In the genomic region with DNA sequence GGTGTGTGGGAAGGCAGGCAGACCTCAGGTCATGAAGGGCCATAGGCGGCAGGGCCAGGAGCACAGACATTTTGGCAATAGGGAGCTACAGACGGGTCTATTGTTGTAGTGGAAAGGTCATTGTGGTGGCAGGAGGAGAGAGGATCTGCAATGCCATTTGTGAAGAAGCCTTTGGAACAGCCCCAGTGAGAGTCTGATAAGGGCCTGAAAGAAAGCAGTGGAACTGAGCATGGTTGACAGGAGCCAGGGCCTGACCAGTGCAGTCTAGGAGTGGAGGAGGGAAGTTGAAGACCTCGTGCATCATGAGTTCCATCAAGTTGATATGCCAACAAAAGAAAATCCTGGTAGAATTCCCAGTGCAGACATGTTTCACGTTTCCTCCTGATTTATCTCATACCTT, we compare ENCODE assay signal across 19 cellular contexts.
A peak's percentile ranks its signal among the peaks of the same experiment; 100 is the strongest.
DNase-seq lines count a peak whose midpoint lies in the region; ATAC-seq and TF ChIP-seq lines count a peak whose summit lies in the region.
"Had no signal": no experiment of that assay in that cellular context is flagged by ENCODE, and none has a peak within 500 bp of the region (broad histone marks: within the 10 kb centered on the region; RNA-seq: fewer than 3 reads in every experiment).

No MANE protein-coding gene starts in this region.

- DNase-seq in Right ventricle myocardium superior (no peak), left cardiac atrium (no peak), IMR-90 (no peak), endodermal cell (no peak), trophoblast cell (no peak), colonic mucosa (no peak)
- DNase-seq: DMS53, EL, MV-4-11, NCI-H1105 treated with DMSO at 0.1 percent for 48 hours, NCI-H2029 treated with DMSO at 0.1 percent for 48 hours, NCI-H510A treated with DMSO at 0.1 percent for 48 hours, NCI-H748 treated with DMSO at 0.1 percent for 48 hours, PC-9 had no signal

- 90% methylated on average over 2 of the region's 4 CpGs; no CpG with 5 or more reads in 1 of the 2 experiments for WGBS in IMR-90 (ENCODE audit: extremely low coverage in 2 of 2, insufficient read length in 1 of 2), 2 experiments
- 84 to 96% methylated on average over 4 of the region's 4 CpGs for WGBS in endodermal cell (ENCODE audit: insufficient coverage in 1 of 2, insufficient read length in 1 of 2), 2 experiments
- WGBS in trophoblast cell (ENCODE audit: extremely low coverage, insufficient coverage, insufficient read length), result no CpG with 5 or more reads among the region's 4 CpGs

- H2BK15ac ChIP-seq in IMR-90 (ENCODE audit: low read depth, low read length), result no peak overlapping the region

- peak overlapping the region; percentile 80 for H3K27ac Mint-ChIP-seq in endodermal cell
- no peak overlapping the region for H3K27ac Mint-ChIP-seq in stimulated activated memory B cell treated with anti-CD40 and anti-IgM and Interleukin-4, amounts not matched to agents 10 μg/mL and 1 μg/mL and 100 μg/mL, for 72 hours

- H3K27ac ChIP-seq in IMR-90 (ENCODE audit: insufficient read depth, low read length) (no peak overlapping the region), endodermal cell (ENCODE audit: low read depth, low read length) (no peak overlapping the region), trophoblast cell (ENCODE audit: low read depth, low read length) (peak overlapping the region; percentile 65), colonic mucosa (no peak overlapping the region)
- H3K27ac ChIP-seq: C4-2B, PC-9, SJSA1 had no signal

- TF ChIP-seq CTCF in IMR-90 (conservative IDR thresholded peaks at IDR 0.05; ENCODE audit: low read depth, low read length) (no peak), endodermal cell (conservative IDR thresholded peaks at IDR 0.05) (no peak), colonic mucosa (IDR thresholded peaks at IDR 0.05) (no peak)

- no peak overlapping the region for H4K8ac ChIP-seq in IMR-90 (ENCODE audit: low read depth in 2 of 2, low read length in 2 of 2)
- H4K8ac ChIP-seq in trophoblast cell (ENCODE audit: low read depth, low read length), result peak overlapping the region; percentile 37

- no peak overlapping the region for H3K4me3 ChIP-seq in IMR-90 (ENCODE audit: insufficient read depth, low read depth, low read length)
- no peak overlapping the region for H3K4me3 ChIP-seq in endodermal cell (ENCODE audit: low read length)
- no peak overlapping the region for H3K4me3 ChIP-seq in trophoblast cell (ENCODE audit: low read depth, low read length)
- no peak overlapping the region for H3K4me3 ChIP-seq in colonic mucosa
- H3K4me3 ChIP-seq: HAP-1, PC-9, SJSA1 had no signal

- H3K9ac ChIP-seq in IMR-90 (ENCODE audit: low read depth, low read length) (no peak overlapping the region), endodermal cell (ENCODE audit: extremely low read depth, low read length, poor library complexity, severe bottlenecking) (no peak overlapping the region), trophoblast cell (ENCODE audit: low read length) (no peak overlapping the region), colonic mucosa (ENCODE audit: low read depth in 2 of 2, low read length in 2 of 2) (no peak overlapping the region)

- H3K79me1 ChIP-seq in IMR-90 (ENCODE audit: low read depth in 1 of 2, low read length in 2 of 2) (peaks cover 63 to 87% of the 10 kb centered on the region in 2 experiments), trophoblast cell (ENCODE audit: low read length) (peaks cover 48% of the 10 kb centered on the region)

- peak overlapping the region; percentile 76 for H2BK12ac ChIP-seq in trophoblast cell (ENCODE audit: low read length)

- H4K20me1 ChIP-seq in IMR-90 (ENCODE audit: insufficient read depth, low read length), result peaks cover 6% of the 10 kb centered on the region; the same call in 1 of the 2 replicates

- H3K4ac ChIP-seq in IMR-90 (ENCODE audit: low read depth, low read length), result no peak overlapping the region
- H3K4ac ChIP-seq in trophoblast cell (ENCODE audit: low read depth, low read length), result no peak overlapping the region

- H2BK20ac ChIP-seq in IMR-90 (ENCODE audit: low read depth, low read length), result no peak overlapping the region

- H3K9me3 ChIP-seq in IMR-90 (ENCODE audit: control insufficient read depth, insufficient read depth, low read length) (no peaks in the 10 kb centered on the region), endodermal cell (ENCODE audit: control insufficient read depth, low read length) (no peaks in the 10 kb centered on the region), trophoblast cell (ENCODE audit: insufficient read depth, low read depth, low read length) (no peaks in the 10 kb centered on the region), colonic mucosa (no peaks in the 10 kb centered on the region)
- H3K9me3 ChIP-seq: HAP-1, SJSA1 had no signal

- peak overlapping the region; percentile 12 for H4K12ac ChIP-seq in trophoblast cell (ENCODE audit: low read depth, low read length)

- no TSS peak for BruUV-seq in IMR-90 (replicated peaks; lab: Mats Ljungman, UMichigan)

- POLR2A ChIA-PET in IMR-90 (lab: Charles Lee; ENCODE audit: unreplicated experiment), result no interaction called here

- peaks cover 14% of the 10 kb centered on the region for H3K79me2 ChIP-seq in trophoblast cell (ENCODE audit: control insufficient read depth, insufficient read depth, low read length, poor library complexity)

- intact Hi-C loops in Right ventricle myocardium superior (cut with DNase I) (no loop called here), left cardiac atrium (cut with DNase I) (loop anchor here in 1 of 2 donors (10.0 kb wide), 1 partner anchor 58 kb away; no protein-coding TSS in a partner anchor), IMR-90 (cut with micrococcal nuclease) (no loop called here), colonic mucosa (cut with DNase I) (no loop called here)

- no peak overlapping the region for H2AFZ ChIP-seq in IMR-90 (replicated peaks; ENCODE audit: low read length, poor library complexity)
- H2AFZ ChIP-seq in trophoblast cell (ENCODE audit: insufficient read depth, low read length, poor library complexity), result no peak overlapping the region
- H2AFZ ChIP-seq: PC-9 had no signal

- H3K18ac ChIP-seq in IMR-90 (ENCODE audit: low read depth, low read length), result no peak overlapping the region
- H3K18ac ChIP-seq in trophoblast cell (ENCODE audit: low read length), result peak overlapping the region; percentile 63

- H3K14ac ChIP-seq in IMR-90 (replicated peaks; ENCODE audit: low read depth, low read length) (no peak overlapping the region), trophoblast cell (ENCODE audit: low read length) (peak overlapping the region; percentile 71)

- CTCF ChIA-PET in IMR-90 (lab: Yijun Ruan, JAX), result no interaction called here

- peaks cover 41% of the 10 kb centered on the region for H3K4me1 Mint-ChIP-seq in endodermal cell
- peaks cover 5% of the 10 kb centered on the region for H3K4me1 Mint-ChIP-seq in stimulated activated memory B cell treated with anti-CD40 and anti-IgM and Interleukin-4, amounts not matched to agents 10 μg/mL and 1 μg/mL and 100 μg/mL, for 72 hours

- H3K27me3 Mint-ChIP-seq in endodermal cell (ENCODE audit: insufficient read depth), result no peaks in the 10 kb centered on the region
- H3K27me3 Mint-ChIP-seq in stimulated activated memory B cell treated with anti-CD40 and anti-IgM and Interleukin-4, amounts not matched to agents 10 μg/mL and 1 μg/mL and 100 μg/mL, for 72 hours, result no peaks in the 10 kb centered on the region

- H2BK120ac ChIP-seq in IMR-90 (ENCODE audit: low read depth, low read length), result no peak overlapping the region
- H2BK120ac ChIP-seq in trophoblast cell (ENCODE audit: insufficient read depth, low read length, poor library complexity), result peak overlapping the region; percentile 54

- in situ Hi-C loops in IMR-90 (cut with MboI; ENCODE audit: low sequenced_read_pairs), result no loop called here

- H3K36me3 Mint-ChIP-seq in endodermal cell (ENCODE audit: low read depth), result peaks cover 68% of the 10 kb centered on the region
- H3K36me3 Mint-ChIP-seq in stimulated activated memory B cell treated with anti-CD40 and anti-IgM and Interleukin-4, amounts not matched to agents 10 μg/mL and 1 μg/mL and 100 μg/mL, for 72 hours, result peaks cover 78% of the 10 kb centered on the region

- ATAC-seq in Right ventricle myocardium superior (ENCODE audit: poor library complexity) (peak; percentile 51), left cardiac atrium (no peak), IMR-90 (ENCODE audit: low read depth) (no peak), GM19035 (IDR thresholded peaks at IDR 0.05; ENCODE audit: unreplicated experiment) (no peak)
- no peak for ATAC-seq in stimulated activated memory B cell treated with anti-CD40 and anti-IgM and Interleukin-4, amounts not matched to agents 10 μg/mL and 1 μg/mL and 100 μg/mL, for 72 hours

- dilution Hi-C loops in IMR-90 (cut with HindIII; ENCODE audit: low sequenced_read_pairs, unreplicated experiment), result no loop called here

- TF ChIP-seq POLR2A in IMR-90 (IDR thresholded peaks at IDR 0.05; ENCODE audit: low read depth, low read length), result no peak

- H3K4me3 Mint-ChIP-seq in endodermal cell, result no peak overlapping the region
- H3K4me3 Mint-ChIP-seq in stimulated activated memory B cell treated with anti-CD40 and anti-IgM and Interleukin-4, amounts not matched to agents 10 μg/mL and 1 μg/mL and 100 μg/mL, for 72 hours, result no peak overlapping the region

- H3K23ac ChIP-seq in IMR-90 (ENCODE audit: low read depth, low read length), result no peak overlapping the region
- H3K23ac ChIP-seq in trophoblast cell (ENCODE audit: low read length), result no peak overlapping the region

- H3K56ac ChIP-seq in IMR-90 (ENCODE audit: extremely low read depth, insufficient read depth, low read length), result no peak overlapping the region

- H3K4me2 ChIP-seq in IMR-90 (ENCODE audit: low read depth, low read length) (no peak overlapping the region), trophoblast cell (ENCODE audit: low read length) (no peak overlapping the region)
- H3K4me2 ChIP-seq: PC-9 had no signal

- H4K91ac ChIP-seq in IMR-90 (ENCODE audit: insufficient read depth, low read depth, low read length), result no peak overlapping the region
- peak overlapping the region; percentile 53 for H4K91ac ChIP-seq in trophoblast cell (ENCODE audit: low read depth, low read length)

- H2AK9ac ChIP-seq in IMR-90 (replicated peaks; ENCODE audit: low read depth, low read length, poor library complexity), result no peak overlapping the region

- H3K36me3 ChIP-seq in IMR-90 (ENCODE audit: control insufficient read depth, insufficient read depth, low read length) (peaks cover 17% of the 10 kb centered on the region), endodermal cell (ENCODE audit: control insufficient read depth, insufficient read depth, low read length) (peaks cover 56% of the 10 kb centered on the region), trophoblast cell (ENCODE audit: control insufficient read depth in 1 of 2, insufficient read depth in 2 of 2, low read length in 2 of 2) (peaks cover 4 to 6% of the 10 kb centered on the region in 2 experiments), colonic mucosa (no peaks in the 10 kb centered on the region)

- H3K9me1 ChIP-seq in IMR-90 (ENCODE audit: insufficient read depth, low read length), result peaks cover 48% of the 10 kb centered on the region

- no peak overlapping the region for H2AK5ac ChIP-seq in IMR-90 (ENCODE audit: low read depth, low read length)
- H2AK5ac ChIP-seq in trophoblast cell (ENCODE audit: low read length), result peak overlapping the region; percentile 70

- H3K4me1 ChIP-seq in IMR-90 (ENCODE audit: control insufficient read depth, insufficient read depth, low read length), result peaks cover 40% of the 10 kb centered on the region
- peaks cover 20% of the 10 kb centered on the region for H3K4me1 ChIP-seq in endodermal cell (ENCODE audit: control insufficient read depth, insufficient read depth, low read length)
- peaks cover 54 to 62% of the 10 kb centered on the region in 2 experiments for H3K4me1 ChIP-seq in trophoblast cell (ENCODE audit: control insufficient read depth in 1 of 2, insufficient read depth in 2 of 2, low read length in 2 of 2)
- no peaks in the 10 kb centered on the region for H3K4me1 ChIP-seq in colonic mucosa
- H3K4me1 ChIP-seq: HAP-1 had no signal

- no peak for TF ChIP-seq RAD21 in IMR-90 (IDR thresholded peaks at IDR 0.05; ENCODE audit: low read length)

- H3K9me3 Mint-ChIP-seq in endodermal cell, result peaks cover 4% of the 10 kb centered on the region
- H3K9me3 Mint-ChIP-seq in stimulated activated memory B cell treated with anti-CD40 and anti-IgM and Interleukin-4, amounts not matched to agents 10 μg/mL and 1 μg/mL and 100 μg/mL, for 72 hours, result no peaks in the 10 kb centered on the region

- H2BK5ac ChIP-seq in IMR-90 (ENCODE audit: low read depth, low read length, poor library complexity, severe bottlenecking) (peak overlapping the region; percentile 21), trophoblast cell (ENCODE audit: low read depth, low read length, poor library complexity) (peak overlapping the region; percentile 52)

- no peak overlapping the region for H4K5ac ChIP-seq in IMR-90 (ENCODE audit: low read depth, low read length)

- H3K27me3 ChIP-seq in IMR-90 (ENCODE audit: control insufficient read depth, insufficient read depth, low read length), result no peaks in the 10 kb centered on the region
- no peaks in the 10 kb centered on the region for H3K27me3 ChIP-seq in endodermal cell (ENCODE audit: control insufficient read depth, insufficient read depth, low read length, poor library complexity, severe bottlenecking)
- no peaks in the 10 kb centered on the region for H3K27me3 ChIP-seq in trophoblast cell (ENCODE audit: insufficient read depth, low read length)
- no peaks in the 10 kb centered on the region for H3K27me3 ChIP-seq in colonic mucosa
- H3K27me3 ChIP-seq: SJSA1 had no signal
